In genomic region chr19:2429917-2430570, GRCh38 we compare ENCODE assay signal across 1 cellular context.
TF ChIP-seq lines count a peak whose summit lies in the region.

No MANE protein-coding gene starts in this region.

TF ChIP-seq in K562, 482 proteins besides CTCF, POLR2A, EP300 and RAD21:
- TF ChIP-seq POLR2G (IDR thresholded peaks at IDR 0.05; ENCODE audit: low read depth, low read length), result peak; percentile 55
- no peak for TF ChIP-seq HEY1 (CRISPR knock-in tag; IDR thresholded peaks at IDR 0.05; ENCODE audit: borderline replicate concordance)
- peak; percentile 26 for TF ChIP-seq HMGN3 (IDR thresholded peaks at IDR 0.05; ENCODE audit: borderline replicate concordance, extremely low read depth, insufficient read length, low read depth, low read length)
- TF ChIP-seq CSDE1 (IDR thresholded peaks at IDR 0.05), result no peak
